In genomic region chr4:25915359-25915716, GRCh38 we compare ENCODE assay signal across 1 cellular context.
TF ChIP-seq lines count a peak whose summit lies in the region.

No MANE protein-coding gene starts in this region.

TF ChIP-seq in GM12878, 131 proteins besides CTCF, POLR2A, EP300 and RAD21:
- no peak for TF ChIP-seq MAX (IDR thresholded peaks at IDR 0.05; ENCODE audit: low read depth, low read length)
- TF ChIP-seq RUNX3 (IDR thresholded peaks at IDR 0.05; ENCODE audit: low read length): no peak
- no peak for TF ChIP-seq ZNF592 (IDR thresholded peaks at IDR 0.05)
- no peak for TF ChIP-seq ZNF24 (IDR thresholded peaks at IDR 0.05)
- no peak for TF ChIP-seq TCF3 (IDR thresholded peaks at IDR 0.05; ENCODE audit: borderline replicate concordance, insufficient read depth, low read depth, low read length)
- TF ChIP-seq MEF2B (IDR thresholded peaks at IDR 0.05; ENCODE audit: partially characterized antibody, poor library complexity, severe bottlenecking): peak; percentile 12
- TF ChIP-seq JUNB (IDR thresholded peaks at IDR 0.05): no peak
- TF ChIP-seq CHD2 (IDR thresholded peaks at IDR 0.05; ENCODE audit: borderline replicate concordance, low read depth, low read length): no peak
TF ChIP-seq in GM12878: peak in this region for 1.
